ENCODE assay signal across 1 cellular context in the genomic region with DNA sequence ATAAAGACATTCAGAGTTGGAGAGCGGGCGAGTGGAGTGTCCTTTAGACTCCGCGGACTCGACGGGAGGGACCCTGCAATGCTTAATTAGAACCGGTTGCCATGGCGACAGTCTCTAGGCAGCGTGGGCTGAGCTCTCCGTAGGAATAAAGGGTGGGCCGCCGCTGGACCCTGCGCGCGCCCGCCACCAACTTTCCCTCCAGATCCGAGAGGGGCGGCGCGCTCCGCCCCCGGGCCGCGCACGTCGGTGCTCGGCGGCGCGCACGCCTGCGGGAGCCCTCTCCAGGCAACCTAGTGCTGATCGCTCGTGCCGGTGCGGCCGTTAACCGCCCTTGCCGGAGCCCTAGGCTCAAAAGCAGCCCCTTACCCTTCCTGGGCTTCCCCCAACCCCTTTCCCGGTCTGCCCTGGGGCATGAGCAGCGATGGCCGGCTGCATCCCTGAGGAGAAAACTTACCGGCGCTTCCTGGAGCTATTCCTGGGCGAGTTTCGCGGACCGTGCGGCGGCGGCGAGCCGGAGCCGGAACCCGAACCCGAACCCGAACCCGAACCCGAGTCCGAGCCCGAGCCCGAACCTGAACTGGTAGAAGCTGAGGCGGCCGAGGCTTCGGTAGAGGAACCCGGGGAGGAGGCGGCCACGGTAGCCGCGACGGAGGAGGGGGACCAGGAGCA.
TF ChIP-seq lines count a peak whose summit lies in the region.

A gene (plus strand): TSS at position 278 of the 669 bp plus-strand sequence.

TF ChIP-seq in K562, 482 proteins besides CTCF, POLR2A, EP300 and RAD21 (continued from another document and continues in another):
- TF ChIP-seq, protein P1, sequence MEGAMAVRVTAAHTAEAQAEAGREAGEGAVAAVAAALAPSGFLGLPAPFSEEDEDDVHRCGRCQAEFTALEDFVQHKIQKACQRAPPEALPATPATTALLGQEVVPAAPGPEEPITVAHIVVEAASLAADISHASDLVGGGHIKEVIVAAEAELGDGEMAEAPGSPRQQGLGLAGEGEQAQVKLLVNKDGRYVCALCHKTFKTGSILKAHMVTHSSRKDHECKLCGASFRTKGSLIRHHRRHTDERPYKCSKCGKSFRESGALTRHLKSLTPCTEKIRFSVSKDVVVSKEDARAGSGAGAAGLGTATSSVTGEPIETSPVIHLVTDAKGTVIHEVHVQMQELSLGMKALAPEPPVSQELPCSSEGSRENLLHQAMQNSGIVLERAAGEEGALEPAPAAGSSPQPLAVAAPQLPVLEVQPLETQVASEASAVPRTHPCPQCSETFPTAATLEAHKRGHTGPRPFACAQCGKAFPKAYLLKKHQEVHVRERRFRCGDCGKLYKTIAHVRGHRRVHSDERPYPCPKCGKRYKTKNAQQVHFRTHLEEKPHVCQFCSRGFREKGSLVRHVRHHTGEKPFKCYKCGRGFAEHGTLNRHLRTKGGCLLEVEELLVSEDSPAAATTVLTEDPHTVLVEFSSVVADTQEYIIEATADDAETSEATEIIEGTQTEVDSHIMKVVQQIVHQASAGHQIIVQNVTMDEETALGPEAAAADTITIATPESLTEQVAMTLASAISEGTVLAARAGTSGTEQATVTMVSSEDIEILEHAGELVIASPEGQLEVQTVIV (CRISPR knock-in tag; IDR thresholded peaks at IDR 0.05; ENCODE audit: borderline replicate concordance) = no peak
- TF ChIP-seq HDAC2 (IDR thresholded peaks at IDR 0.05) (no peak), HEY1 (CRISPR knock-in tag; IDR thresholded peaks at IDR 0.05; ENCODE audit: borderline replicate concordance) (no peak), NFE2L1 (tag; IDR thresholded peaks at IDR 0.05; ENCODE audit: borderline replicate concordance, low read depth) (no peak), FOXA3 (CRISPR knock-in tag; conservative IDR thresholded peaks at IDR 0.05 in 1 of 2, IDR thresholded peaks at IDR 0.05 in 1 of 2) (no peak), SMARCB1 (IDR thresholded peaks at IDR 0.05; ENCODE audit: insufficient read length, low read depth) (no peak), ZKSCAN3 (CRISPR knock-in tag; IDR thresholded peaks at IDR 0.05) (no peak), CBX2 (IDR thresholded peaks at IDR 0.05; ENCODE audit: insufficient read depth, low read length, poor library complexity, severe bottlenecking) (no peak), FOXJ3 (CRISPR knock-in tag; IDR thresholded peaks at IDR 0.05) (no peak), ZNF41 (CRISPR knock-in tag; conservative IDR thresholded peaks at IDR 0.05) (peak; percentile 57; the same call in 1 of the 2 replicates), ZNF75A (CRISPR knock-in tag; IDR thresholded peaks at IDR 0.05) (no peak), RBBP5 (IDR thresholded peaks at IDR 0.05; ENCODE audit: borderline replicate concordance, insufficient read depth, low read length, poor library complexity, severe bottlenecking) (peak; percentile 51), SLC30A9 (CRISPR knock-in tag; IDR thresholded peaks at IDR 0.05) (no peak), GABPA (tag; conservative IDR thresholded peaks at IDR 0.05; ENCODE audit: low read depth) (no peak), ZBTB17 (CRISPR knock-in tag; IDR thresholded peaks at IDR 0.05) (no peak), TBL1XR1 (IDR thresholded peaks at IDR 0.05; ENCODE audit: low read length in 2 of 2) (no peak), ZNF311 (CRISPR knock-in tag; IDR thresholded peaks at IDR 0.05) (no peak), NCOA2 (IDR thresholded peaks at IDR 0.05; ENCODE audit: partially characterized antibody in 2 of 2) (no peak), ZNF274 (IDR thresholded peaks at IDR 0.05; ENCODE audit: borderline replicate concordance, low read depth, low read length) (no peak), SRSF9 (IDR thresholded peaks at IDR 0.05; ENCODE audit: borderline replicate concordance, low read depth, low read length) (no peak), DNMT1 (IDR thresholded peaks at IDR 0.05) (no peak), IRF2 (CRISPR knock-in tag; IDR thresholded peaks at IDR 0.05) (no peak), SMARCA4 (IDR thresholded peaks at IDR 0.05) (no peak), FOXA1 (IDR thresholded peaks at IDR 0.05; ENCODE audit: borderline replicate concordance) (no peak), FOXJ2 (tag; IDR thresholded peaks at IDR 0.05) (no peak), MAFG (tag; conservative IDR thresholded peaks at IDR 0.05) (no peak), FOSL1 (tag; conservative IDR thresholded peaks at IDR 0.05) (peak; percentile 38; the same call in 1 of the 2 replicates), ZNF212 (CRISPR knock-in tag; IDR thresholded peaks at IDR 0.05) (no peak), CXXC5 (CRISPR knock-in tag; IDR thresholded peaks at IDR 0.05) (peak; percentile 87), CCNT2 (IDR thresholded peaks at IDR 0.05; ENCODE audit: borderline replicate concordance, extremely low read depth, insufficient read length, low read depth, low read length) (peak; percentile 51), DMBX1 (CRISPR knock-in tag; IDR thresholded peaks at IDR 0.05; ENCODE audit: borderline replicate concordance) (peak; percentile 82), PCBP1 (IDR thresholded peaks at IDR 0.05; ENCODE audit: low read depth, low read length, poor library complexity, severe bottlenecking) (peak; percentile 32), ETV1 (tag; conservative IDR thresholded peaks at IDR 0.05; ENCODE audit: low read depth) (no peak), ILF3 (IDR thresholded peaks at IDR 0.05; ENCODE audit: borderline replicate concordance) (no peak), ZNF583 (CRISPR knock-in tag; IDR thresholded peaks at IDR 0.05) (peak; percentile 30; the same call in 1 of the 2 replicates)
- TF ChIP-seq, protein P2, sequence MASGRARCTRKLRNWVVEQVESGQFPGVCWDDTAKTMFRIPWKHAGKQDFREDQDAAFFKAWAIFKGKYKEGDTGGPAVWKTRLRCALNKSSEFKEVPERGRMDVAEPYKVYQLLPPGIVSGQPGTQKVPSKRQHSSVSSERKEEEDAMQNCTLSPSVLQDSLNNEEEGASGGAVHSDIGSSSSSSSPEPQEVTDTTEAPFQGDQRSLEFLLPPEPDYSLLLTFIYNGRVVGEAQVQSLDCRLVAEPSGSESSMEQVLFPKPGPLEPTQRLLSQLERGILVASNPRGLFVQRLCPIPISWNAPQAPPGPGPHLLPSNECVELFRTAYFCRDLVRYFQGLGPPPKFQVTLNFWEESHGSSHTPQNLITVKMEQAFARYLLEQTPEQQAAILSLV (tag; IDR thresholded peaks at IDR 0.05) = no peak
- TF ChIP-seq, protein P3, sequence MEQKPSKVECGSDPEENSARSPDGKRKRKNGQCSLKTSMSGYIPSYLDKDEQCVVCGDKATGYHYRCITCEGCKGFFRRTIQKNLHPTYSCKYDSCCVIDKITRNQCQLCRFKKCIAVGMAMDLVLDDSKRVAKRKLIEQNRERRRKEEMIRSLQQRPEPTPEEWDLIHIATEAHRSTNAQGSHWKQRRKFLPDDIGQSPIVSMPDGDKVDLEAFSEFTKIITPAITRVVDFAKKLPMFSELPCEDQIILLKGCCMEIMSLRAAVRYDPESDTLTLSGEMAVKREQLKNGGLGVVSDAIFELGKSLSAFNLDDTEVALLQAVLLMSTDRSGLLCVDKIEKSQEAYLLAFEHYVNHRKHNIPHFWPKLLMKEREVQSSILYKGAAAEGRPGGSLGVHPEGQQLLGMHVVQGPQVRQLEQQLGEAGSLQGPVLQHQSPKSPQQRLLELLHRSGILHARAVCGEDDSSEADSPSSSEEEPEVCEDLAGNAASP (IDR thresholded peaks at IDR 0.05) = no peak
- TF ChIP-seq, protein P4, sequence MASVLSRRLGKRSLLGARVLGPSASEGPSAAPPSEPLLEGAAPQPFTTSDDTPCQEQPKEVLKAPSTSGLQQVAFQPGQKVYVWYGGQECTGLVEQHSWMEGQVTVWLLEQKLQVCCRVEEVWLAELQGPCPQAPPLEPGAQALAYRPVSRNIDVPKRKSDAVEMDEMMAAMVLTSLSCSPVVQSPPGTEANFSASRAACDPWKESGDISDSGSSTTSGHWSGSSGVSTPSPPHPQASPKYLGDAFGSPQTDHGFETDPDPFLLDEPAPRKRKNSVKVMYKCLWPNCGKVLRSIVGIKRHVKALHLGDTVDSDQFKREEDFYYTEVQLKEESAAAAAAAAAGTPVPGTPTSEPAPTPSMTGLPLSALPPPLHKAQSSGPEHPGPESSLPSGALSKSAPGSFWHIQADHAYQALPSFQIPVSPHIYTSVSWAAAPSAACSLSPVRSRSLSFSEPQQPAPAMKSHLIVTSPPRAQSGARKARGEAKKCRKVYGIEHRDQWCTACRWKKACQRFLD (CRISPR knock-in tag; IDR thresholded peaks at IDR 0.05) = peak; percentile 82
- TF ChIP-seq, protein P5, sequence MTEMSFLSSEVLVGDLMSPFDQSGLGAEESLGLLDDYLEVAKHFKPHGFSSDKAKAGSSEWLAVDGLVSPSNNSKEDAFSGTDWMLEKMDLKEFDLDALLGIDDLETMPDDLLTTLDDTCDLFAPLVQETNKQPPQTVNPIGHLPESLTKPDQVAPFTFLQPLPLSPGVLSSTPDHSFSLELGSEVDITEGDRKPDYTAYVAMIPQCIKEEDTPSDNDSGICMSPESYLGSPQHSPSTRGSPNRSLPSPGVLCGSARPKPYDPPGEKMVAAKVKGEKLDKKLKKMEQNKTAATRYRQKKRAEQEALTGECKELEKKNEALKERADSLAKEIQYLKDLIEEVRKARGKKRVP (CRISPR knock-in tag; IDR thresholded peaks at IDR 0.05) = no peak
- TF ChIP-seq, protein P6, sequence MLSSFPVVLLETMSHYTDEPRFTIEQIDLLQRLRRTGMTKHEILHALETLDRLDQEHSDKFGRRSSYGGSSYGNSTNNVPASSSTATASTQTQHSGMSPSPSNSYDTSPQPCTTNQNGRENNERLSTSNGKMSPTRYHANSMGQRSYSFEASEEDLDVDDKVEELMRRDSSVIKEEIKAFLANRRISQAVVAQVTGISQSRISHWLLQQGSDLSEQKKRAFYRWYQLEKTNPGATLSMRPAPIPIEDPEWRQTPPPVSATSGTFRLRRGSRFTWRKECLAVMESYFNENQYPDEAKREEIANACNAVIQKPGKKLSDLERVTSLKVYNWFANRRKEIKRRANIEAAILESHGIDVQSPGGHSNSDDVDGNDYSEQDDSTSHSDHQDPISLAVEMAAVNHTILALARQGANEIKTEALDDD (IDR thresholded peaks at IDR 0.05) = no peak
- TF ChIP-seq, protein P7, sequence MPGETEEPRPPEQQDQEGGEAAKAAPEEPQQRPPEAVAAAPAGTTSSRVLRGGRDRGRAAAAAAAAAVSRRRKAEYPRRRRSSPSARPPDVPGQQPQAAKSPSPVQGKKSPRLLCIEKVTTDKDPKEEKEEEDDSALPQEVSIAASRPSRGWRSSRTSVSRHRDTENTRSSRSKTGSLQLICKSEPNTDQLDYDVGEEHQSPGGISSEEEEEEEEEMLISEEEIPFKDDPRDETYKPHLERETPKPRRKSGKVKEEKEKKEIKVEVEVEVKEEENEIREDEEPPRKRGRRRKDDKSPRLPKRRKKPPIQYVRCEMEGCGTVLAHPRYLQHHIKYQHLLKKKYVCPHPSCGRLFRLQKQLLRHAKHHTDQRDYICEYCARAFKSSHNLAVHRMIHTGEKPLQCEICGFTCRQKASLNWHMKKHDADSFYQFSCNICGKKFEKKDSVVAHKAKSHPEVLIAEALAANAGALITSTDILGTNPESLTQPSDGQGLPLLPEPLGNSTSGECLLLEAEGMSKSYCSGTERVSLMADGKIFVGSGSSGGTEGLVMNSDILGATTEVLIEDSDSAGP (CRISPR knock-in tag; IDR thresholded peaks at IDR 0.05) = no peak
- TF ChIP-seq, protein P8, sequence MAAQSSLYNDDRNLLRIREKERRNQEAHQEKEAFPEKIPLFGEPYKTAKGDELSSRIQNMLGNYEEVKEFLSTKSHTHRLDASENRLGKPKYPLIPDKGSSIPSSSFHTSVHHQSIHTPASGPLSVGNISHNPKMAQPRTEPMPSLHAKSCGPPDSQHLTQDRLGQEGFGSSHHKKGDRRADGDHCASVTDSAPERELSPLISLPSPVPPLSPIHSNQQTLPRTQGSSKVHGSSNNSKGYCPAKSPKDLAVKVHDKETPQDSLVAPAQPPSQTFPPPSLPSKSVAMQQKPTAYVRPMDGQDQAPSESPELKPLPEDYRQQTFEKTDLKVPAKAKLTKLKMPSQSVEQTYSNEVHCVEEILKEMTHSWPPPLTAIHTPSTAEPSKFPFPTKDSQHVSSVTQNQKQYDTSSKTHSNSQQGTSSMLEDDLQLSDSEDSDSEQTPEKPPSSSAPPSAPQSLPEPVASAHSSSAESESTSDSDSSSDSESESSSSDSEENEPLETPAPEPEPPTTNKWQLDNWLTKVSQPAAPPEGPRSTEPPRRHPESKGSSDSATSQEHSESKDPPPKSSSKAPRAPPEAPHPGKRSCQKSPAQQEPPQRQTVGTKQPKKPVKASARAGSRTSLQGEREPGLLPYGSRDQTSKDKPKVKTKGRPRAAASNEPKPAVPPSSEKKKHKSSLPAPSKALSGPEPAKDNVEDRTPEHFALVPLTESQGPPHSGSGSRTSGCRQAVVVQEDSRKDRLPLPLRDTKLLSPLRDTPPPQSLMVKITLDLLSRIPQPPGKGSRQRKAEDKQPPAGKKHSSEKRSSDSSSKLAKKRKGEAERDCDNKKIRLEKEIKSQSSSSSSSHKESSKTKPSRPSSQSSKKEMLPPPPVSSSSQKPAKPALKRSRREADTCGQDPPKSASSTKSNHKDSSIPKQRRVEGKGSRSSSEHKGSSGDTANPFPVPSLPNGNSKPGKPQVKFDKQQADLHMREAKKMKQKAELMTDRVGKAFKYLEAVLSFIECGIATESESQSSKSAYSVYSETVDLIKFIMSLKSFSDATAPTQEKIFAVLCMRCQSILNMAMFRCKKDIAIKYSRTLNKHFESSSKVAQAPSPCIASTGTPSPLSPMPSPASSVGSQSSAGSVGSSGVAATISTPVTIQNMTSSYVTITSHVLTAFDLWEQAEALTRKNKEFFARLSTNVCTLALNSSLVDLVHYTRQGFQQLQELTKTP (IDR thresholded peaks at IDR 0.05; ENCODE audit: low read depth in 1 of 2, partially characterized antibody in 2 of 2) = no peak
- TF ChIP-seq, protein P9, sequence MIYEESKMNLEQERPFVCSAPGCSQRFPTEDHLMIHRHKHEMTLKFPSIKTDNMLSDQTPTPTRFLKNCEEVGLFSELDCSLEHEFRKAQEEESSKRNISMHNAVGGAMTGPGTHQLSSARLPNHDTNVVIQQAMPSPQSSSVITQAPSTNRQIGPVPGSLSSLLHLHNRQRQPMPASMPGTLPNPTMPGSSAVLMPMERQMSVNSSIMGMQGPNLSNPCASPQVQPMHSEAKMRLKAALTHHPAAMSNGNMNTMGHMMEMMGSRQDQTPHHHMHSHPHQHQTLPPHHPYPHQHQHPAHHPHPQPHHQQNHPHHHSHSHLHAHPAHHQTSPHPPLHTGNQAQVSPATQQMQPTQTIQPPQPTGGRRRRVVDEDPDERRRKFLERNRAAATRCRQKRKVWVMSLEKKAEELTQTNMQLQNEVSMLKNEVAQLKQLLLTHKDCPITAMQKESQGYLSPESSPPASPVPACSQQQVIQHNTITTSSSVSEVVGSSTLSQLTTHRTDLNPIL (CRISPR knock-in tag; IDR thresholded peaks at IDR 0.05) = no peak
- TF ChIP-seq, protein P10, sequence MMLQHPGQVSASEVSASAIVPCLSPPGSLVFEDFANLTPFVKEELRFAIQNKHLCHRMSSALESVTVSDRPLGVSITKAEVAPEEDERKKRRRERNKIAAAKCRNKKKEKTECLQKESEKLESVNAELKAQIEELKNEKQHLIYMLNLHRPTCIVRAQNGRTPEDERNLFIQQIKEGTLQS (IDR thresholded peaks at IDR 0.05) = no peak
- TF ChIP-seq, protein P10 (CRISPR knock-in tag; conservative IDR thresholded peaks at IDR 0.05) = no peak
